ENCODE assay signal across 36 cellular contexts in the genomic region with DNA sequence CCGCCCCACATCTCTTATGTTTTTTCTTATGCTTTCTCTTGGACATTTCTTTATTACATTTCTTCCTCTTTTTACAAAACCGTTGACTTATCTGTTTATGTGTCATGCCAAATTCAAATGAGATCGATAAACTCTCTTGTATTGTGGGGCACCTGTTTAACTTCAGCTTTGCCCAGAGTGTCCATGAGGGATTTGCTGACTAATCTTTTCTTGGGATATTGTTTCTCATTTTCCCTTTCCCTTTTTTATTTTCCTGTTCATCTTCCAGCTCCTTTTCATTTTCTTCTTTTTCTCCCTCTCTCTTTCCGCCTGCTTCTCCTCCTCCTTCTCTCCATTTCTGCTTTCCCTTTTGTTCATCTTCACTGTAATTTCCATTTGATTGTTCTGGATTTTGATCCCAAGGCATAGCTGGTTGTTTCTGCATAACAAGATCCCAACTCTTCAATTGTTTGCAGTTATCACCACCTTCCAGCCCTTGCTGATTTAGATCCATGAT. TPM values are rescaled to one million over a fixed set of nuclear protein-coding genes. Genes with fewer than 3 reads are reported as not detected.
"Had no signal": no experiment of that assay in that cellular context is flagged by ENCODE, and none has a peak within 500 bp of the region (broad histone marks: within the 10 kb centered on the region; RNA-seq: fewer than 3 reads in every experiment).

No MANE protein-coding gene starts in this region.

- H3K4me1 Mint-ChIP-seq: activated CD4-positive, alpha-beta T cell treated with anti-CD3 and anti-CD28 coated beads, Interleukin-2, amount 10 ng/mL, durations not matched to agents 7 days and 5 days; activated naive CD4-positive, alpha-beta T cell treated with anti-CD3 and anti-CD28 coated beads, Interleukin-2, amount 10 ng/mL, durations not matched to agents 7 days and 5 days; central memory CD8-positive, alpha-beta T cell; WTC11 had no signal

- FAIRE-seq: RCC 7860 had no signal

- H3K36me3 ChIP-seq: brain microvascular endothelial cell had no signal

- H3K9me3 Mint-ChIP-seq: activated CD4-positive, alpha-beta T cell treated with anti-CD3 and anti-CD28 coated beads, Interleukin-2, amount 10 ng/mL, durations not matched to agents 7 days and 5 days; activated naive CD4-positive, alpha-beta T cell treated with anti-CD3 and anti-CD28 coated beads, Interleukin-2, amount 10 ng/mL, durations not matched to agents 7 days and 5 days; central memory CD8-positive, alpha-beta T cell had no signal

- H3K27ac ChIP-seq: brain microvascular endothelial cell, PC-9, RWPE1 had no signal

- H3K27me3 Mint-ChIP-seq: activated CD4-positive, alpha-beta T cell treated with anti-CD3 and anti-CD28 coated beads for 36 hours; activated CD4-positive, alpha-beta T cell treated with anti-CD3 and anti-CD28 coated beads, Interleukin-2, amount 10 ng/mL, durations not matched to agents 7 days and 5 days; activated CD8-positive, alpha-beta memory T cell treated with anti-CD3 and anti-CD28 coated beads, Interleukin-2, amount 10 ng/mL, durations not matched to agents 7 days and 5 days; activated naive CD4-positive, alpha-beta T cell treated with anti-CD3 and anti-CD28 coated beads, Interleukin-2, amount 10 ng/mL, durations not matched to agents 7 days and 5 days; activated naive CD8-positive, alpha-beta T cell; activated naive CD8-positive, alpha-beta T cell treated with anti-CD3 and anti-CD28 coated beads, Interleukin-2, amount 50 U/mL, for 24 hours; central memory CD8-positive, alpha-beta T cell had no signal

- H3K27me3 ChIP-seq: brain microvascular endothelial cell had no signal

- H3K4me2 ChIP-seq: PC-9 had no signal

- H3K36me3 Mint-ChIP-seq: activated naive CD4-positive, alpha-beta T cell treated with anti-CD3 and anti-CD28 coated beads, Interleukin-2, amount 10 ng/mL, durations not matched to agents 7 days and 5 days; activated naive CD8-positive, alpha-beta T cell; WTC11 had no signal

- H3K4me3 Mint-ChIP-seq: activated CD4-positive, alpha-beta T cell treated with anti-CD3 and anti-CD28 coated beads for 36 hours; activated CD4-positive, alpha-beta T cell treated with anti-CD3 and anti-CD28 coated beads, Interleukin-2, amount 10 ng/mL, durations not matched to agents 7 days and 5 days; activated CD8-positive, alpha-beta memory T cell treated with anti-CD3 and anti-CD28 coated beads, Interleukin-2, amount 10 ng/mL, durations not matched to agents 7 days and 5 days; activated naive CD4-positive, alpha-beta T cell treated with anti-CD3 and anti-CD28 coated beads, Interleukin-2, amount 10 ng/mL, durations not matched to agents 7 days and 5 days; activated naive CD8-positive, alpha-beta T cell; activated naive CD8-positive, alpha-beta T cell treated with anti-CD3 and anti-CD28 coated beads, Interleukin-2, amount 50 U/mL, for 24 hours; central memory CD8-positive, alpha-beta T cell; WTC11 had no signal

- DNase-seq: activated CD4-positive, alpha-beta T cell treated with anti-CD3 and anti-CD28 coated beads for 36 hours; activated CD4-positive, alpha-beta T cell treated with anti-CD3 and anti-CD28 coated beads, Interleukin-2, amount 10 ng/mL, durations not matched to agents 7 days and 5 days; activated CD4-positive, alpha-beta T cell treated with anti-CD3 and anti-CD28 coated beads, Interleukin-2, amount 50 U/mL, for 48 hours; activated CD8-positive, alpha-beta memory T cell treated with anti-CD3 and anti-CD28 coated beads for 24 hours; activated CD8-positive, alpha-beta memory T cell treated with anti-CD3 and anti-CD28 coated beads, Interleukin-2, amount 10 ng/mL, durations not matched to agents 7 days and 5 days; activated CD8-positive, alpha-beta memory T cell treated with anti-CD3 and anti-CD28 coated beads, Interleukin-2, amount 50 U/mL, for 48 hours; activated effector memory CD4-positive, alpha-beta T cell treated with Interleukin-2 at 50 U/mL for 16 hours; activated naive CD4-positive, alpha-beta T cell treated with anti-CD3 and anti-CD28 coated beads, Interleukin-2, amount 10 ng/mL, durations not matched to agents 7 days and 5 days; activated naive CD8-positive, alpha-beta T cell treated with anti-CD3 and anti-CD28 coated beads, Interleukin-2, amount 50 U/mL, for 24 hours; activated T-cell treated with anti-CD3 and anti-CD28 coated beads, Interleukin-2, amount 50 U/mL, for 48 hours; anterior cingulate cortex; brain microvascular endothelial cell; Karpas-422; NCI-H1105; NCI-H1417 treated with DMSO at 0.1 percent for 48 hours; NCI-H187 treated with DMSO at 0.1 percent for 48 hours; NCI-H2081; NCI-H345; NCI-H510A; NCI-H526; NCI-H748 treated with DMSO at 0.1 percent for 48 hours; NK-92 treated with Interleukin-12 subunit alpha and Interleukin-12 subunit beta, amount 100 ng/mL, for 24 hours; PC-9; SW 1271; T-helper 1 cell; T-helper 2 cell; T-helper 9 cell had no signal

- H2AFZ ChIP-seq: PC-9 had no signal

- H3K4me3 ChIP-seq: PC-9 had no signal

- ATAC-seq: activated CD4-positive, alpha-beta T cell treated with anti-CD3 and anti-CD28 coated beads for 36 hours; activated CD4-positive, CD25-positive, alpha-beta regulatory T cell treated with anti-CD3 and anti-CD28 coated beads, Interleukin-2, amount 50 U/mL, for 24 hours; activated CD8-positive, alpha-beta memory T cell treated with anti-CD3 and anti-CD28 coated beads, Interleukin-2, amount 10 ng/mL, durations not matched to agents 7 days and 5 days; activated naive CD8-positive, alpha-beta T cell treated with anti-CD3 and anti-CD28 coated beads, Interleukin-2, amount 50 U/mL, for 24 hours; Right ventricle myocardium inferior; WTC11 had no signal

- H3K27ac Mint-ChIP-seq: activated CD4-positive, alpha-beta T cell treated with anti-CD3 and anti-CD28 coated beads for 36 hours; activated CD4-positive, alpha-beta T cell treated with anti-CD3 and anti-CD28 coated beads, Interleukin-2, amount 10 ng/mL, durations not matched to agents 7 days and 5 days; activated CD8-positive, alpha-beta memory T cell treated with anti-CD3 and anti-CD28 coated beads, Interleukin-2, amount 10 ng/mL, durations not matched to agents 7 days and 5 days; activated naive CD4-positive, alpha-beta T cell treated with anti-CD3 and anti-CD28 coated beads, Interleukin-2, amount 10 ng/mL, durations not matched to agents 7 days and 5 days; activated naive CD8-positive, alpha-beta T cell; activated naive CD8-positive, alpha-beta T cell treated with anti-CD3 and anti-CD28 coated beads, Interleukin-2, amount 50 U/mL, for 24 hours; WTC11 had no signal

RNA-seq across cellular contexts. Expression of a gene that starts 46.7 kb away (rescaled TPM):
- total RNA-seq: activated CD4-positive, alpha-beta T cell treated with anti-CD3 and anti-CD28 coated beads for 36 hours; activated CD4-positive, alpha-beta T cell treated with anti-CD3 and anti-CD28 coated beads, Interleukin-2, amount 10 ng/mL, durations not matched to agents 7 days and 5 days; Right ventricle myocardium inferior had no signal

RNA-seq across cellular contexts. Expression of a gene that starts 48.2 kb away (rescaled TPM):
- total RNA-seq: activated CD4-positive, alpha-beta T cell treated with anti-CD3 and anti-CD28 coated beads for 36 hours; activated CD4-positive, alpha-beta T cell treated with anti-CD3 and anti-CD28 coated beads, Interleukin-2, amount 10 ng/mL, durations not matched to agents 7 days and 5 days; chondrocyte; MCF 10A; PC-9 had no signal
